ENCODE assay signal across 1 cellular context in genomic region chr9:127803507-127804352, GRCh38.
A peak's percentile ranks its signal among the peaks of the same experiment; 100 is the strongest.
TF ChIP-seq lines count a peak whose summit lies in the region.

No MANE protein-coding gene starts in this region.

TF ChIP-seq in GM12878, 131 proteins besides CTCF, POLR2A, EP300 and RAD21:
- TF ChIP-seq FOS (IDR thresholded peaks at IDR 0.05; ENCODE audit: borderline replicate concordance, extremely low read depth, insufficient read length): no peak
- no peak for TF ChIP-seq STAT1 (conservative IDR thresholded peaks at IDR 0.05)
- TF ChIP-seq SMAD5 (IDR thresholded peaks at IDR 0.05; ENCODE audit: low read depth): no peak
- TF ChIP-seq ASH2L (IDR thresholded peaks at IDR 0.05; ENCODE audit: borderline replicate concordance, low read depth): no peak
- TF ChIP-seq IKZF1 (conservative IDR thresholded peaks at IDR 0.05): 0 out of 2 replicates have a peak, but pooled peaks have one; percentile 4
- TF ChIP-seq RBBP5 (conservative IDR thresholded peaks at IDR 0.05): no peak
- no peak for TF ChIP-seq TBL1XR1 (IDR thresholded peaks at IDR 0.05; ENCODE audit: low read depth, low read length)
- no peak for TF ChIP-seq DPF2 (IDR thresholded peaks at IDR 0.05)
- no peak for TF ChIP-seq NFYA (IDR thresholded peaks at IDR 0.05; ENCODE audit: borderline replicate concordance, low read depth, low read length)
- no peak for TF ChIP-seq SMAD1 (IDR thresholded peaks at IDR 0.05; ENCODE audit: low read depth, partially characterized antibody)
- TF ChIP-seq YBX1 (IDR thresholded peaks at IDR 0.05): no peak
- no peak for TF ChIP-seq MEF2A (IDR thresholded peaks at IDR 0.05; ENCODE audit: insufficient read depth, low read depth, low read length)
- TF ChIP-seq POLR2AphosphoS5 (IDR thresholded peaks at IDR 0.05; ENCODE audit: low read length): peak; percentile 53; the same call in 1 of the 2 replicates
- TF ChIP-seq USF1 (IDR thresholded peaks at IDR 0.05; ENCODE audit: borderline replicate concordance, extremely low read length, insufficient read depth, low read depth, low read length): no peak
- no peak for TF ChIP-seq ZBED1 (IDR thresholded peaks at IDR 0.05; ENCODE audit: borderline replicate concordance)
- TF ChIP-seq BHLHE40 (IDR thresholded peaks at IDR 0.05; ENCODE audit: borderline replicate concordance in 1 of 2, low read depth in 2 of 2, low read length in 1 of 2): no peak
- TF ChIP-seq MYC (IDR thresholded peaks at IDR 0.05; ENCODE audit: insufficient read depth, insufficient read length, insufficient replicate concordance, low read length, severe bottlenecking): no peak
- no peak for TF ChIP-seq BCL3 (IDR thresholded peaks at IDR 0.05; ENCODE audit: borderline replicate concordance, insufficient read depth, low read depth, low read length, poor library complexity, severe bottlenecking)
- no peak for TF ChIP-seq HSF1 (IDR thresholded peaks at IDR 0.05; ENCODE audit: low read depth, low read length)
- no peak for TF ChIP-seq PBX3 (IDR thresholded peaks at IDR 0.05; ENCODE audit: insufficient replicate concordance, low read depth, low read length)
- TF ChIP-seq USF2 (IDR thresholded peaks at IDR 0.05; ENCODE audit: borderline replicate concordance, low read depth, low read length): no peak
- 0 out of 3 replicates have a peak, but pooled peaks have one; percentile 16 for TF ChIP-seq POU2F2 (IDR thresholded peaks at IDR 0.05; ENCODE audit: borderline replicate concordance, low read depth, low read length)
- TF ChIP-seq YY1 (IDR thresholded peaks at IDR 0.05; ENCODE audit: low read depth, low read length): 0 out of 2 replicates have a peak, but pooled peaks have one; percentile 33
- TF ChIP-seq ZNF207 (IDR thresholded peaks at IDR 0.05; ENCODE audit: borderline replicate concordance): no peak
- no peak for TF ChIP-seq ZNF687 (IDR thresholded peaks at IDR 0.05)
- TF ChIP-seq SPI1 (IDR thresholded peaks at IDR 0.05; ENCODE audit: borderline replicate concordance, insufficient read depth, low read depth, low read length): no peak
- TF ChIP-seq SP1 (IDR thresholded peaks at IDR 0.05; ENCODE audit: low read depth, low read length): no peak
- no peak for TF ChIP-seq RELB (IDR thresholded peaks at IDR 0.05; ENCODE audit: low read depth)
- TF ChIP-seq PAX8 (IDR thresholded peaks at IDR 0.05): no peak
- TF ChIP-seq IRF5 (IDR thresholded peaks at IDR 0.05; ENCODE audit: borderline replicate concordance): no peak
- no peak for TF ChIP-seq RUNX3 (IDR thresholded peaks at IDR 0.05; ENCODE audit: low read length)
